ENCODE assay signal across 8 cellular contexts in the genomic region with DNA sequence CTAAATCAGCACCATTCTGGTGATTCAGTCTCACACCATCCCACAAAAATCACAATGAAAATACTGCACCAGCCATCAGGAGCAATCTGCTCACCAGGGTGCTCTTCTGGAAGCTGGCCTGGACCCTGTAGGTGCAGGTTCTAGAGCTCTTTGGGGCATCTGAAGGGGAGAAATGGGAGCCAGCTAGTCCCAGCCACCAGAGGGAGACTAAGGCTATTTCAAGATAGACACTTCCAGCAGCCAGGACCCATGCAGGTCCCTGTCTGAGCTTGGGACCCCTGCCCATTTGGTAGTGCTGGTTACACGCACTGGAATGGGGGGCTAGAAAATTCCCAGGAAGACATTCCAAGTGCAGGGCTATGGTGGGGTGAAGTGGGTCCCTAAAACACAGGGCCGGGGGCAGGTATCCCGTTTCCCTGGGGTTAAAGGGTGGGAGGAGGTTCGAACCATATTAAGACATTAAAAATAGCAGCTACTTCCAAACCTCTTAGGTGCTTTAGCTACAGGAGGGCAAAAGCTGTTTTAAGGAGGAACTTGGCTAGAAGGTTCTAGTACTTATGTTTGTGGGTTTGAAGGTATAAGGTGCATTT.
DNase-seq lines count a peak whose midpoint lies in the region; ATAC-seq and TF ChIP-seq lines count a peak whose summit lies in the region.

No MANE protein-coding gene starts in this region.

- H3K79me2 ChIP-seq in MM.1S (ENCODE audit: low read length), result no peaks in the 10 kb centered on the region

- peaks cover 55% of the 10 kb centered on the region for H3K36me3 Mint-ChIP-seq in activated T-helper 1 cell treated with anti-CD3 and anti-CD28 coated beads, Interleukin-12 subunit alpha, Interleukin-12 subunit beta, Interleukin-2, Interleukin-4 antibody, amounts not matched to agents 30 ng/mL and 10 ng/mL and 1 ng/mL, durations not matched to agents 14 hours and 24 hours and 36 hours (ENCODE audit: low read depth)

- TF ChIP-seq POLR2A in heart left ventricle (IDR thresholded peaks at IDR 0.05), result no peak
- no peak for TF ChIP-seq POLR2A in tibial nerve (IDR thresholded peaks at IDR 0.05)

- ATAC-seq in heart left ventricle (peak; percentile 37 to 58 (median 46)), HG03460 (IDR thresholded peaks at IDR 0.05; ENCODE audit: unreplicated experiment) (no peak), HG02759 (IDR thresholded peaks at IDR 0.05; ENCODE audit: unreplicated experiment) (no peak)

- DNase-seq in activated gamma-delta T cell treated with Interleukin-2 at 50 U/mL for 16 hours (peak; percentile 29), activated gamma-delta T cell (lab: John Stamatoyannopoulos, UW) (no peak), MM.1S (no peak), heart left ventricle (no peak), tibial nerve (ENCODE audit: low spot score in 2 of 2) (no peak)
- no peak for DNase-seq in activated T-helper 1 cell treated with anti-CD3 and anti-CD28 coated beads, Interleukin-12 subunit alpha, Interleukin-12 subunit beta, Interleukin-2, Interleukin-4 antibody, amounts not matched to agents 30 ng/mL and 10 ng/mL and 1 ng/mL, durations not matched to agents 14 hours and 24 hours and 36 hours (ENCODE audit: low spot score)

- H3K4me1 ChIP-seq in MM.1S (ENCODE audit: low read length) (no peaks in the 10 kb centered on the region), heart left ventricle (peaks cover 0 to 49% (median 17%) of the 10 kb centered on the region in 12 donors), tibial nerve (peaks cover 0 to 15% (median 2%) of the 10 kb centered on the region in 4 donors)

- intact Hi-C loops in activated T-helper 1 cell treated with anti-CD3 and anti-CD28 coated beads, Interleukin-12 subunit alpha, Interleukin-12 subunit beta, Interleukin-2, Interleukin-4 antibody, amounts not matched to agents 30 ng/mL and 10 ng/mL and 1 ng/mL, durations not matched to agents 14 hours and 24 hours and 36 hours (cut with micrococcal nuclease), result loop anchor here (1.0 to 5.0 kb wide), 7 partner anchors 37 to 331 kb away; no protein-coding TSS in a partner anchor
- intact Hi-C loops in heart left ventricle (cut with DNase I), result loop anchor here in 8 of 10 donors (1.0 to 10.0 kb wide), 9 partner anchors 106 to 709 kb away; no protein-coding TSS in a partner anchor

- H3K27ac Mint-ChIP-seq in activated T-helper 1 cell treated with anti-CD3 and anti-CD28 coated beads, Interleukin-12 subunit alpha, Interleukin-12 subunit beta, Interleukin-2, Interleukin-4 antibody, amounts not matched to agents 30 ng/mL and 10 ng/mL and 1 ng/mL, durations not matched to agents 14 hours and 24 hours and 36 hours, result no peak overlapping the region

- no peaks in the 10 kb centered on the region for H3F3A ChIP-seq in MM.1S (ENCODE audit: insufficient read depth, low read length)

- H4K20me1 ChIP-seq in MM.1S (ENCODE audit: insufficient read depth, low read length), result no peaks in the 10 kb centered on the region

- H3K36me3 ChIP-seq in MM.1S (replicated peaks; ENCODE audit: insufficient read depth, low read length) (no peaks in the 10 kb centered on the region), heart left ventricle (peaks cover 0 to 20% (median 0%) of the 10 kb centered on the region in 9 donors), tibial nerve (peaks cover 0 to 7% (median 0%) of the 10 kb centered on the region in 3 donors)

- H3K4me1 Mint-ChIP-seq in activated T-helper 1 cell treated with anti-CD3 and anti-CD28 coated beads, Interleukin-12 subunit alpha, Interleukin-12 subunit beta, Interleukin-2, Interleukin-4 antibody, amounts not matched to agents 30 ng/mL and 10 ng/mL and 1 ng/mL, durations not matched to agents 14 hours and 24 hours and 36 hours (ENCODE audit: low read depth), result peaks cover 78% of the 10 kb centered on the region

- H3K9me3 ChIP-seq in MM.1S (replicated peaks; ENCODE audit: insufficient read depth, low read length) (no peaks in the 10 kb centered on the region), heart left ventricle (no peaks in the 10 kb centered on the region), tibial nerve (no peaks in the 10 kb centered on the region)

- no peaks in the 10 kb centered on the region for H3K27me3 Mint-ChIP-seq in activated T-helper 1 cell treated with anti-CD3 and anti-CD28 coated beads, Interleukin-12 subunit alpha, Interleukin-12 subunit beta, Interleukin-2, Interleukin-4 antibody, amounts not matched to agents 30 ng/mL and 10 ng/mL and 1 ng/mL, durations not matched to agents 14 hours and 24 hours and 36 hours (ENCODE audit: insufficient read depth)

- TF ChIP-seq CTCF in MM.1S (IDR thresholded peaks at IDR 0.05; ENCODE audit: low read length) (peak; percentile 48), heart left ventricle (IDR thresholded peaks at IDR 0.05) (peak; percentile 25 to 68 (median 55)), tibial nerve (IDR thresholded peaks at IDR 0.05) (peak; percentile 41 to 67 (median 55))

- H3K9me3 Mint-ChIP-seq in activated T-helper 1 cell treated with anti-CD3 and anti-CD28 coated beads, Interleukin-12 subunit alpha, Interleukin-12 subunit beta, Interleukin-2, Interleukin-4 antibody, amounts not matched to agents 30 ng/mL and 10 ng/mL and 1 ng/mL, durations not matched to agents 14 hours and 24 hours and 36 hours, result no peaks in the 10 kb centered on the region

- no peak overlapping the region for H3K4me2 ChIP-seq in MM.1S (ENCODE audit: low read depth, low read length)

- H3K4me3 ChIP-seq in MM.1S (ENCODE audit: low read length) (no peak overlapping the region), heart left ventricle (no peak overlapping the region), tibial nerve (no peak overlapping the region)

- no peak for TF ChIP-seq EP300 in tibial nerve (IDR thresholded peaks at IDR 0.05)

- no peak overlapping the region for H3K9ac ChIP-seq in MM.1S (ENCODE audit: low read length)

- no peak overlapping the region for H2AFZ ChIP-seq in MM.1S (ENCODE audit: low read length)

- no peaks in the 10 kb centered on the region for H3K9me2 ChIP-seq in MM.1S (replicated peaks; ENCODE audit: insufficient read depth, low read length)

- peak overlapping the region; percentile 50 for H3K4me3 Mint-ChIP-seq in activated T-helper 1 cell treated with anti-CD3 and anti-CD28 coated beads, Interleukin-12 subunit alpha, Interleukin-12 subunit beta, Interleukin-2, Interleukin-4 antibody, amounts not matched to agents 30 ng/mL and 10 ng/mL and 1 ng/mL, durations not matched to agents 14 hours and 24 hours and 36 hours

- H3K27ac ChIP-seq in MM.1S (ENCODE audit: low read length) (no peak overlapping the region), heart left ventricle (no peak overlapping the region), tibial nerve (no peak overlapping the region)

- no peaks in the 10 kb centered on the region for H3K27me3 ChIP-seq in MM.1S (replicated peaks; ENCODE audit: insufficient read depth, low read length)
- no peaks in the 10 kb centered on the region for H3K27me3 ChIP-seq in heart left ventricle
- H3K27me3 ChIP-seq in tibial nerve, result no peaks in the 10 kb centered on the region

- WGBS in heart left ventricle, 4 donors, result 76 to 82% (median 80%) methylated on average over 3 to 4 of the region's 4 CpGs
- 69 to 79% methylated on average over 4 of the region's 4 CpGs for WGBS in tibial nerve, 2 donors

Comparison
In these comparisons a context has a peak if more than half of its experiments do, and no peak if none do; other contexts are left out.
1. ATAC-seq: peak in heart left ventricle (4 of 4); none in HG03460 (single experiment) and HG02759 (single experiment).
2. Peak in every context shown above with its lines, with median percentiles within 50 percentile points of each other: CTCF ChIP-seq.